18 cellular contexts compared by ENCODE assay signal in genomic region chr5:55634866-55635265, GRCh38.
DNase-seq lines count a peak whose midpoint lies in the region; ATAC-seq and TF ChIP-seq lines count a peak whose summit lies in the region.
"Had no signal": no experiment of that assay in that cellular context is flagged by ENCODE, and none has a peak within 500 bp of the region (broad histone marks: within the 10 kb centered on the region; RNA-seq: fewer than 3 reads in every experiment).

No MANE protein-coding gene starts in this region.

- peak overlapping the region; percentile 65; the same call in 1 of the 2 replicates for H3K4me2 ChIP-seq in DND-41 (ENCODE audit: insufficient read depth, low read length)

- no peaks in the 10 kb centered on the region for H3K79me2 ChIP-seq in DND-41 (ENCODE audit: insufficient read depth, low read length)

- no peak overlapping the region for H3K27ac ChIP-seq in DND-41 (ENCODE audit: low read length)
- peak overlapping the region; percentile 86 for H3K27ac ChIP-seq in SJCRH30
- peak overlapping the region; percentile 35 to 62 for H3K27ac ChIP-seq in left lung
- peak overlapping the region; percentile 84 for H3K27ac ChIP-seq in skeletal muscle tissue (ENCODE audit: low read depth, low read length)

- no peak overlapping the region for H3K4me3 ChIP-seq in DND-41 (ENCODE audit: low read depth in 1 of 2, low read length in 2 of 2)
- no peak overlapping the region for H3K4me3 ChIP-seq in SJCRH30
- H3K4me3 ChIP-seq in left lung = no peak overlapping the region
- H3K4me3 ChIP-seq in skeletal muscle tissue (ENCODE audit: low read length in 3 of 3) = no peak overlapping the region
- H3K4me3 ChIP-seq: skin epidermis had no signal

- no peak for TF ChIP-seq POLR2A in GM18505 (IDR thresholded peaks at IDR 0.05; ENCODE audit: borderline replicate concordance, extremely low read depth, insufficient read depth, insufficient read length)

- H3K9ac ChIP-seq in DND-41 (ENCODE audit: low read depth, low read length) (no peak overlapping the region), skeletal muscle tissue (ENCODE audit: low read depth in 1 of 3, low read length in 3 of 3) (no peak overlapping the region)

- ATAC-seq in DND-41 (ENCODE audit: insufficient read depth, low read depth) = no peak
- no peak for ATAC-seq in left lung
- ATAC-seq in HG03108 (IDR thresholded peaks at IDR 0.05; ENCODE audit: unreplicated experiment) = no peak
- no peak for ATAC-seq in GM18505 (IDR thresholded peaks at IDR 0.05; ENCODE audit: unreplicated experiment)
- ATAC-seq: left colon had no signal

- intact Hi-C loops in left lung (cut with DNase I) = no loop called here

- no peak overlapping the region for H2AFZ ChIP-seq in DND-41 (ENCODE audit: low read depth, low read length)

- H3K4me1 ChIP-seq in DND-41 (ENCODE audit: insufficient read depth, low read length) = peaks cover 26% of the 10 kb centered on the region
- H3K4me1 ChIP-seq in SJCRH30 = peaks cover 47% of the 10 kb centered on the region
- peaks cover 22 to 42% of the 10 kb centered on the region in 2 donors for H3K4me1 ChIP-seq in left lung
- peaks cover 18 to 31% (median 23%) of the 10 kb centered on the region in 3 donors for H3K4me1 ChIP-seq in skeletal muscle tissue (ENCODE audit: control insufficient read depth in 3 of 3, insufficient read depth in 3 of 3, low read length in 3 of 3)

- no peaks in the 10 kb centered on the region for H3K9me3 ChIP-seq in DND-41 (ENCODE audit: insufficient read depth, low read length, severe bottlenecking)
- no peaks in the 10 kb centered on the region for H3K9me3 ChIP-seq in SJCRH30 (replicated peaks)
- no peaks in the 10 kb centered on the region for H3K9me3 ChIP-seq in left lung
- H3K9me3 ChIP-seq in skeletal muscle tissue (ENCODE audit: control insufficient read depth in 3 of 3, low read length in 3 of 3) = no peaks in the 10 kb centered on the region

- no peak for TF ChIP-seq CTCF in DND-41 (IDR thresholded peaks at IDR 0.05; ENCODE audit: borderline replicate concordance, extremely low read depth, low read length, poor library complexity, severe bottlenecking)
- TF ChIP-seq CTCF in left lung (IDR thresholded peaks at IDR 0.05) = no peak

- no peaks in the 10 kb centered on the region for H3K27me3 ChIP-seq in DND-41 (ENCODE audit: insufficient read depth, low read length, poor library complexity)
- no peaks in the 10 kb centered on the region for H3K27me3 ChIP-seq in SJCRH30
- no peaks in the 10 kb centered on the region for H3K27me3 ChIP-seq in left lung
- no peaks in the 10 kb centered on the region for H3K27me3 ChIP-seq in skeletal muscle tissue (ENCODE audit: control insufficient read depth in 3 of 3, insufficient read depth in 3 of 3, low read length in 3 of 3)

- DNase-seq in DND-41 = no peak
- DNase-seq in SJCRH30 = no peak
- no peak for DNase-seq in left lung
- DNase-seq in stimulated activated CD4-positive, alpha-beta T cell treated with anti-CD3 and anti-CD28 coated beads, Interleukin-12 subunit alpha, Interleukin-12 subunit beta, amount 100 ng/mL, for 4 hours = no peak
- no peak for DNase-seq in NCI-H526 (lab: John Stamatoyannopoulos, UW)
- DNase-seq: activated CD4-positive, alpha-beta T cell treated with anti-CD3 and anti-CD28 coated beads for 1 hour; effector CD4-positive, alpha-beta T cell; KG1; left colon; NCI-H1436 treated with DMSO at 0.1 percent for 48 hours; NCI-H345; nephron progenitor cell; Right ventricle myocardium superior; stimulated activated naive CD4-positive, alpha-beta T cell had no signal

- H3K36me3 ChIP-seq in DND-41 (ENCODE audit: insufficient read depth, low read length) = 0 out of 2 replicates have a peak, but pooled peaks cover 3% of the 10 kb centered on the region
- H3K36me3 ChIP-seq in SJCRH30 = no peaks in the 10 kb centered on the region
- no peaks in the 10 kb centered on the region for H3K36me3 ChIP-seq in left lung
- peaks cover 0 to 3% (median 0%) of the 10 kb centered on the region in 3 donors for H3K36me3 ChIP-seq in skeletal muscle tissue (ENCODE audit: control insufficient read depth in 3 of 3, insufficient read depth in 3 of 3, low read length in 3 of 3)

- no peaks in the 10 kb centered on the region; the same call in 1 of the 2 replicates for H4K20me1 ChIP-seq in DND-41 (ENCODE audit: insufficient read depth, low read length)
